Comparison of ENCODE assay signal across 35 cellular contexts in the genomic region with DNA sequence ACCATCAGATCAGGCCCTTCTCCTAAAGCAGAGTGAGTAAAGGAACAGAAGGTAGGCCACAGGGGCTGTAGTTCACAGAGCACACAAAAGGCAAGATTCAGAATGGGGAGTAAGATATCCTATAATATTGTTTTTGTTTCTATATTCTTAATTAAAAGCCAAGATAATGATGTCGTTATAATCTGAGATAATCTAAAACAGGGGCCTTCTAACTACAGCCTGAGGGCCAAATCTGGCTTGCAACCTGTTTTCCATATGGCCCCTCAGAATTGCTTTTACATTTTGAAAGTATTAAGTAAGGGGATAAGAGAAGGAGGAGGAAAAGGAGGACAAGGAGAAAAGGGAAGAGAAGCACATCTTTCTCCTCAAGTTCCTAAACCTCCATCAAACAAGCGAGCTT.
"Had no signal": no experiment of that assay in that cellular context is flagged by ENCODE, and none has a peak within 500 bp of the region (broad histone marks: within the 10 kb centered on the region; RNA-seq: fewer than 3 reads in every experiment).

No MANE protein-coding gene starts in this region.

- H3K4me3 Mint-ChIP-seq: activated B cell treated with CpG ODN at 0.5 μM for 24 hours; activated CD4-positive, alpha-beta memory T cell treated with anti-CD3 and anti-CD28 coated beads for 36 hours; activated CD4-positive, alpha-beta T cell treated with anti-CD3 and anti-CD28 coated beads, Interleukin-2, amount 10 ng/mL, durations not matched to agents 24 days and 14 days; activated CD8-positive, alpha-beta T cell treated with anti-CD3 and anti-CD28 coated beads for 36 hours; activated naive CD4-positive, alpha-beta T cell treated with anti-CD3 and anti-CD28 coated beads, Interleukin-2, amount 10 ng/mL, durations not matched to agents 7 days and 5 days; activated naive CD4-positive, alpha-beta T cell treated with anti-CD3 and anti-CD28 coated beads, Interleukin-2, amount 50 U/mL, for 24 hours; activated naive CD8-positive, alpha-beta T cell; activated naive CD8-positive, alpha-beta T cell treated with anti-CD3 and anti-CD28 coated beads, Interleukin-2, amount 10 ng/mL, durations not matched to agents 7 days and 5 days; activated naive CD8-positive, alpha-beta T cell treated with anti-CD3 and anti-CD28 coated beads, Interleukin-2, amount 50 U/mL, for 24 hours; activated T-cell treated with anti-CD3 and anti-CD28 coated beads, Interleukin-2, amount 50 U/mL, for 4 hours; T-helper 2 cell treated with Interferon-gamma antibody and Interleukin-4, amounts not matched to agents 5 μg/mL and 100 μg/mL, for 36 hours had no signal

- H3K9me3 ChIP-seq: ascending aorta, body of pancreas had no signal

- DNase-seq: activated B cell treated with CpG ODN at 0.5 μM for 24 hours; activated CD4-positive, alpha-beta memory T cell treated with anti-CD3 and anti-CD28 coated beads for 36 hours; activated CD4-positive, alpha-beta T cell treated with anti-CD3 and anti-CD28 coated beads for 4 hours; activated CD4-positive, alpha-beta T cell treated with anti-CD3 and anti-CD28 coated beads, Interleukin-2, amount 10 ng/mL, durations not matched to agents 24 days and 14 days; activated CD4-positive, alpha-beta T cell treated with anti-CD3 and anti-CD28 coated beads, Interleukin-2, amount 50 U/mL, for 1 hour; activated CD4-positive, alpha-beta T cell treated with anti-CD3 and anti-CD28 coated beads, Interleukin-2, amount 50 U/mL, for 4 hours; activated CD4-positive, CD25-positive, alpha-beta regulatory T cell treated with anti-CD3 and anti-CD28 coated beads, Interleukin-2, amount 50 U/mL, for 72 hours; activated CD8-positive, alpha-beta memory T cell treated with anti-CD3 and anti-CD28 coated beads, Interleukin-2, amount 50 U/mL, for 4 hours; activated CD8-positive, alpha-beta T cell treated with anti-CD3 and anti-CD28 coated beads for 36 hours; activated effector memory CD4-positive, alpha-beta T cell treated with Interleukin-2 at 50 U/mL for 16 hours; activated gamma-delta T cell; activated naive CD4-positive, alpha-beta T cell treated with anti-CD3 and anti-CD28 coated beads, Interleukin-2, amount 10 ng/mL, durations not matched to agents 7 days and 5 days; activated naive CD4-positive, alpha-beta T cell treated with Interleukin-2 at 50 U/mL for 16 hours; activated naive CD8-positive, alpha-beta T cell treated with anti-CD3 and anti-CD28 coated beads, Interleukin-2, amount 10 ng/mL, durations not matched to agents 7 days and 5 days; activated naive CD8-positive, alpha-beta T cell treated with anti-CD3 and anti-CD28 coated beads, Interleukin-2, amount 50 U/mL, for 24 hours; activated T-cell treated with anti-CD3 and anti-CD28 coated beads for 4 hours; activated T-cell treated with anti-CD3 and anti-CD28 coated beads, Interleukin-2, amount 50 U/mL, for 1 hour; activated T-cell treated with anti-CD3 and anti-CD28 coated beads, Interleukin-2, amount 50 U/mL, for 4 hours; amygdala; anterior cingulate cortex; body of pancreas; brain microvascular endothelial cell; central memory CD4-positive, alpha-beta T cell; T-helper 2 cell; T-helper 9 cell had no signal

- H3K27ac ChIP-seq: ascending aorta, body of pancreas, brain microvascular endothelial cell, breast epithelium, coronary artery, VCaP had no signal

- H3K4me1 ChIP-seq: ascending aorta, body of pancreas, breast epithelium had no signal

- H3K36me3 ChIP-seq: ascending aorta, brain microvascular endothelial cell, breast epithelium had no signal

- H3K36me3 Mint-ChIP-seq: activated CD4-positive, alpha-beta memory T cell treated with anti-CD3 and anti-CD28 coated beads for 36 hours; activated naive CD4-positive, alpha-beta T cell treated with anti-CD3 and anti-CD28 coated beads, Interleukin-2, amount 10 ng/mL, durations not matched to agents 7 days and 5 days; activated naive CD4-positive, alpha-beta T cell treated with anti-CD3 and anti-CD28 coated beads, Interleukin-2, amount 50 U/mL, for 24 hours; activated naive CD8-positive, alpha-beta T cell; activated naive CD8-positive, alpha-beta T cell treated with anti-CD3 and anti-CD28 coated beads, Interleukin-2, amount 10 ng/mL, durations not matched to agents 7 days and 5 days had no signal

- ATAC-seq: activated CD8-positive, alpha-beta T cell treated with anti-CD3 and anti-CD28 coated beads for 36 hours; activated naive CD8-positive, alpha-beta T cell treated with anti-CD3 and anti-CD28 coated beads, Interleukin-2, amount 50 U/mL, for 24 hours; activated T-cell treated with anti-CD3 and anti-CD28 coated beads, Interleukin-2, amount 50 U/mL, for 4 hours; body of pancreas had no signal

- H3K9me3 Mint-ChIP-seq: activated CD4-positive, alpha-beta T cell treated with anti-CD3 and anti-CD28 coated beads, Interleukin-2, amount 10 ng/mL, durations not matched to agents 24 days and 14 days; activated naive CD8-positive, alpha-beta T cell treated with anti-CD3 and anti-CD28 coated beads, Interleukin-2, amount 50 U/mL, for 24 hours had no signal

- H3K4me3 ChIP-seq: ascending aorta, body of pancreas, breast epithelium, coronary artery had no signal

- H3K27ac Mint-ChIP-seq: activated B cell treated with CpG ODN at 0.5 μM for 24 hours; activated CD4-positive, alpha-beta memory T cell treated with anti-CD3 and anti-CD28 coated beads for 36 hours; activated CD4-positive, alpha-beta T cell treated with anti-CD3 and anti-CD28 coated beads, Interleukin-2, amount 10 ng/mL, durations not matched to agents 24 days and 14 days; activated CD8-positive, alpha-beta T cell treated with anti-CD3 and anti-CD28 coated beads for 36 hours; activated naive CD4-positive, alpha-beta T cell treated with anti-CD3 and anti-CD28 coated beads, Interleukin-2, amount 10 ng/mL, durations not matched to agents 7 days and 5 days; activated naive CD4-positive, alpha-beta T cell treated with anti-CD3 and anti-CD28 coated beads, Interleukin-2, amount 50 U/mL, for 24 hours; activated naive CD8-positive, alpha-beta T cell; activated naive CD8-positive, alpha-beta T cell treated with anti-CD3 and anti-CD28 coated beads, Interleukin-2, amount 10 ng/mL, durations not matched to agents 7 days and 5 days; activated naive CD8-positive, alpha-beta T cell treated with anti-CD3 and anti-CD28 coated beads, Interleukin-2, amount 50 U/mL, for 24 hours; activated T-helper 2 cell treated with anti-CD3 and anti-CD28 coated beads, Interferon-gamma antibody, Interleukin-2, Interleukin-4, amounts not matched to agents 10 μg/mL and 5 μg/mL and 100 μg/mL, durations not matched to agents 14 hours and 24 hours and 36 hours; T-helper 2 cell treated with Interferon-gamma antibody and Interleukin-4, amounts not matched to agents 5 μg/mL and 100 μg/mL, for 36 hours had no signal

- H3K27me3 Mint-ChIP-seq: activated B cell treated with CpG ODN at 0.5 μM for 24 hours; activated CD4-positive, alpha-beta memory T cell treated with anti-CD3 and anti-CD28 coated beads for 36 hours; activated CD4-positive, alpha-beta T cell treated with anti-CD3 and anti-CD28 coated beads, Interleukin-2, amount 10 ng/mL, durations not matched to agents 24 days and 14 days; activated CD8-positive, alpha-beta T cell treated with anti-CD3 and anti-CD28 coated beads for 36 hours; activated naive CD4-positive, alpha-beta T cell treated with anti-CD3 and anti-CD28 coated beads, Interleukin-2, amount 10 ng/mL, durations not matched to agents 7 days and 5 days; activated naive CD4-positive, alpha-beta T cell treated with anti-CD3 and anti-CD28 coated beads, Interleukin-2, amount 50 U/mL, for 24 hours; activated naive CD8-positive, alpha-beta T cell; activated naive CD8-positive, alpha-beta T cell treated with anti-CD3 and anti-CD28 coated beads, Interleukin-2, amount 10 ng/mL, durations not matched to agents 7 days and 5 days; activated naive CD8-positive, alpha-beta T cell treated with anti-CD3 and anti-CD28 coated beads, Interleukin-2, amount 50 U/mL, for 24 hours had no signal

- FAIRE-seq: colon, TTC549 had no signal

- H3K27me3 ChIP-seq: ascending aorta, body of pancreas, brain microvascular endothelial cell, breast epithelium had no signal

- H3K4me1 Mint-ChIP-seq: activated B cell treated with CpG ODN at 0.5 μM for 24 hours; activated CD4-positive, alpha-beta T cell treated with anti-CD3 and anti-CD28 coated beads, Interleukin-2, amount 10 ng/mL, durations not matched to agents 24 days and 14 days; activated naive CD4-positive, alpha-beta T cell treated with anti-CD3 and anti-CD28 coated beads, Interleukin-2, amount 10 ng/mL, durations not matched to agents 7 days and 5 days; activated naive CD4-positive, alpha-beta T cell treated with anti-CD3 and anti-CD28 coated beads, Interleukin-2, amount 50 U/mL, for 24 hours; activated naive CD8-positive, alpha-beta T cell treated with anti-CD3 and anti-CD28 coated beads, Interleukin-2, amount 10 ng/mL, durations not matched to agents 7 days and 5 days; activated naive CD8-positive, alpha-beta T cell treated with anti-CD3 and anti-CD28 coated beads, Interleukin-2, amount 50 U/mL, for 24 hours had no signal
